In the genomic region with DNA sequence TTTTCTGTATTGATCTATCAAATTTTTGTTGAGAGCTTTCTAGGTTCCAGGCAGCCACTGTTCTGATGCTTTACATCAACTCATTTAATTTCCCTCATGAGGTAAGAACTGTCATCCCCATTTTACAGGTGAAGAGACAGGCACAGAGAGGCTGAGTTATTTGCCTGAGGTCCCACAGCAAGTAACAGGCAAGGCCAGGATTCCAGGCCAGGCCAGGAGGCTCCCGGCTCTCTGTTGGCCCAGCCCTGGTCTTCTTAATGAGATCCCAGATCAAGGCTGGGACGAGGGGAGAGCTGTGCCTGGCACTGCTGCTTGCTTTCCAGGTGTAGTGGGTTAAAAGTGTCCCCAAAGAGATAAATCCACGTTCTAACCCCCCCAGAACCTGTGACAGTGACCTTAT, we compare ENCODE assay signal across 1 cellular context.
TF ChIP-seq lines count a peak whose summit lies in the region.

No MANE protein-coding gene starts in this region.

TF ChIP-seq in HepG2, 621 proteins besides CTCF, POLR2A, EP300 and RAD21:
- TF ChIP-seq ZNF629 (CRISPR knock-in tag; conservative IDR thresholded peaks at IDR 0.05) (peak; percentile 50), ZFP90 (CRISPR knock-in tag; IDR thresholded peaks at IDR 0.05; ENCODE audit: borderline replicate concordance) (0 out of 2 replicates have a peak, but pooled peaks have one; percentile 39), ZNF768 (CRISPR knock-in tag; IDR thresholded peaks at IDR 0.05) (peak; percentile 94)
- TF ChIP-seq, protein P1, sequence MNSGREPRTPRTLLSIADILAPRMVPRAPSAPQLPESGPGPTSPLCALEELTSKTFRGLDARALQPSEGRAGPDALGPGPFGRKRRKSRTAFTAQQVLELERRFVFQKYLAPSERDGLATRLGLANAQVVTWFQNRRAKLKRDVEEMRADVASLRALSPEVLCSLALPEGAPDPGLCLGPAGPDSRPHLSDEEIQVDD (CRISPR knock-in tag; IDR thresholded peaks at IDR 0.05; ENCODE audit: borderline replicate concordance) = no peak
